11 cellular contexts compared by ENCODE assay signal in genomic region chr17:72603346-72604242, GRCh38.
A peak's percentile ranks its signal among the peaks of the same experiment; 100 is the strongest.
DNase-seq lines count a peak whose midpoint lies in the region; ATAC-seq, FAIRE-seq and TF ChIP-seq lines count a peak whose summit lies in the region.
"Had no signal": no experiment of that assay in that cellular context is flagged by ENCODE, and none has a peak within 500 bp of the region (broad histone marks: within the 10 kb centered on the region; RNA-seq: fewer than 3 reads in every experiment).

No MANE protein-coding gene starts in this region.

- no peak for TF ChIP-seq POLR2A in K562 (conservative IDR thresholded peaks at IDR 0.05)

- H3K36me3 ChIP-seq in K562 (ENCODE audit: control insufficient read depth, insufficient read depth, low read length): no peaks in the 10 kb centered on the region

- H3K4me1 ChIP-seq in K562 (replicated peaks in 1 of 2; ENCODE audit: control insufficient read depth in 2 of 2, insufficient read depth in 2 of 2, low read length in 2 of 2): no peaks in the 10 kb centered on the region

- in situ Hi-C loops in K562 (cut with MboI): no loop called here

- no peaks in the 10 kb centered on the region for H3K79me2 ChIP-seq in K562 (ENCODE audit: control insufficient read depth, insufficient read depth, low read length)

- H3K9me3 Mint-ChIP-seq in osteocyte (ENCODE audit: unreplicated experiment): peaks cover 16% of the 10 kb centered on the region
- peaks cover 10% of the 10 kb centered on the region for H3K9me3 Mint-ChIP-seq in activated T-cell treated with anti-CD3 and anti-CD28 coated beads, Interleukin-2, amount 50 U/mL, for 24 hours

- TF ChIP-seq CTCF in K562 (IDR thresholded peaks at IDR 0.05 in 2 of 3, conservative IDR thresholded peaks at IDR 0.05 in 1 of 3; ENCODE audit: insufficient read depth in 2 of 3, low read depth in 1 of 3, low read length in 3 of 3) (no peak), osteocyte (IDR thresholded peaks at IDR 0.05) (no peak)

- TF ChIP-seq RAD21 in Ishikawa (IDR thresholded peaks at IDR 0.05; ENCODE audit: low read depth): no peak
- no peak for TF ChIP-seq RAD21 in K562 (CRISPR knock-in tag; conservative IDR thresholded peaks at IDR 0.05 in 1 of 2, IDR thresholded peaks at IDR 0.05 in 1 of 2)

- no TSS peak for BruUV-seq in K562 (replicated peaks; lab: Mats Ljungman, UMichigan)

- H3K9ac ChIP-seq in K562 (ENCODE audit: insufficient read depth in 1 of 2, low read depth in 2 of 2, low read length in 2 of 2): no peak overlapping the region

- peaks cover 3 to 16% of the 10 kb centered on the region in 2 experiments; a peak in 1 of 5 replicates for H3K27me3 ChIP-seq in K562 (ENCODE audit: control insufficient read depth in 2 of 2, insufficient read depth in 2 of 2, low read length in 2 of 2)

- no peak overlapping the region for H3K4me3 ChIP-seq in K562

- POLR2A ChIA-PET in K562 (lab: Yijun Ruan, JAX): interaction anchor here (0.6 to 1.4 kb wide), 3 partner anchors 16 to 773 kb away, joined by 3 read pairs; no protein-coding TSS in a partner anchor

- peaks cover 8% of the 10 kb centered on the region for H3K36me3 Mint-ChIP-seq in osteocyte (ENCODE audit: unreplicated experiment)
- H3K36me3 Mint-ChIP-seq in activated T-cell treated with anti-CD3 and anti-CD28 coated beads, Interleukin-2, amount 50 U/mL, for 24 hours (ENCODE audit: low read depth): no peaks in the 10 kb centered on the region

- ATAC-seq in GM18867 (IDR thresholded peaks at IDR 0.05; ENCODE audit: unreplicated experiment) (peak; percentile 22), K562 (no peak), HG03159 (IDR thresholded peaks at IDR 0.05; ENCODE audit: unreplicated experiment) (no peak)
- ATAC-seq: stimulated activated naive B cell treated with anti-CD40 and anti-IgM and Interleukin-4, amounts not matched to agents 10 μg/mL and 1 μg/mL and 100 μg/mL, for 72 hours had no signal

- TF ChIP-seq EP300 in Ishikawa (IDR thresholded peaks at IDR 0.05; ENCODE audit: borderline replicate concordance) (no peak), K562 (IDR thresholded peaks at IDR 0.05; ENCODE audit: low read length) (no peak)

- H3K9me3 ChIP-seq in K562 (replicated peaks; ENCODE audit: control insufficient read depth, insufficient read depth, low read depth, low read length): no peaks in the 10 kb centered on the region

- intact Hi-C loops in K562 (cut with micrococcal nuclease) (no loop called here), cardiac septum (cut with DNase I) (no loop called here)

- no peak overlapping the region for H3K4me2 ChIP-seq in K562 (ENCODE audit: insufficient read depth, low read length)

- no peak overlapping the region for H3K4me3 Mint-ChIP-seq in osteocyte (ENCODE audit: unreplicated experiment)
- no peak overlapping the region for H3K4me3 Mint-ChIP-seq in activated T-cell treated with anti-CD3 and anti-CD28 coated beads, Interleukin-2, amount 50 U/mL, for 24 hours
- H3K4me3 Mint-ChIP-seq: stimulated activated naive B cell treated with anti-CD40 and anti-IgM and Interleukin-4, amounts not matched to agents 10 μg/mL and 1 μg/mL and 100 μg/mL, for 72 hours had no signal

- DNase-seq in K562 (ENCODE audit: extremely low read depth in 1 of 4, low spot score in 3 of 4): no peak
- no peak for DNase-seq in osteocyte (ENCODE audit: extremely low spot score, unreplicated experiment)
- no peak for DNase-seq in cardiac septum (ENCODE audit: low spot score)
- DNase-seq in activated T-cell treated with anti-CD3 and anti-CD28 coated beads, Interleukin-2, amount 50 U/mL, for 24 hours: no peak
- no peak for DNase-seq in NCI-H524 (lab: John Stamatoyannopoulos, UW)
- DNase-seq: NCI-H2171; stimulated activated CD4-positive, alpha-beta T cell treated with anti-CD3 and anti-CD28 coated beads, Interleukin-12 subunit alpha, Interleukin-12 subunit beta, amount 100 ng/mL, for 4 hours; stimulated activated naive B cell treated with anti-CD40 and anti-IgM and Interleukin-4, amounts not matched to agents 10 μg/mL and 1 μg/mL and 100 μg/mL, for 72 hours had no signal

- CTCF ChIA-PET in K562 (lab: Yijun Ruan, JAX; ENCODE audit: low intra/inter-chr PET ratio): no interaction called here

- H3K27me3 Mint-ChIP-seq in osteocyte (ENCODE audit: unreplicated experiment): no peaks in the 10 kb centered on the region
- H3K27me3 Mint-ChIP-seq in activated T-cell treated with anti-CD3 and anti-CD28 coated beads, Interleukin-2, amount 50 U/mL, for 24 hours: peaks cover 49% of the 10 kb centered on the region

- H3K27ac ChIP-seq in K562 (ENCODE audit: extremely low read depth, low read depth, low read length): no peak overlapping the region

- no peak overlapping the region for H2AFZ ChIP-seq in K562 (ENCODE audit: low read depth, low read length)

- peaks cover 31% of the 10 kb centered on the region for H3K4me1 Mint-ChIP-seq in osteocyte (ENCODE audit: unreplicated experiment)
- no peaks in the 10 kb centered on the region for H3K4me1 Mint-ChIP-seq in activated T-cell treated with anti-CD3 and anti-CD28 coated beads, Interleukin-2, amount 50 U/mL, for 24 hours (ENCODE audit: low read depth)

- 0% methylated on average over 8 of the region's 8 CpGs for WGBS in K562 (ENCODE audit: insufficient coverage, low coverage, missing lambda C conversion rate)

- H3K27ac Mint-ChIP-seq in osteocyte (ENCODE audit: unreplicated experiment): peak overlapping the region; percentile 51
- no peak overlapping the region for H3K27ac Mint-ChIP-seq in activated T-cell treated with anti-CD3 and anti-CD28 coated beads, Interleukin-2, amount 50 U/mL, for 24 hours
- H3K27ac Mint-ChIP-seq: stimulated activated naive B cell treated with anti-CD40 and anti-IgM and Interleukin-4, amounts not matched to agents 10 μg/mL and 1 μg/mL and 100 μg/mL, for 72 hours had no signal

- FAIRE-seq in K562 (lab: Jason Lieb, UNC): no peak

- no peaks in the 10 kb centered on the region for H3K9me1 ChIP-seq in K562 (ENCODE audit: control insufficient read depth, insufficient read depth, low read length)

- H4K20me1 ChIP-seq in K562 (replicated peaks; ENCODE audit: control insufficient read depth, insufficient read depth, low read length): no peaks in the 10 kb centered on the region

TF ChIP-seq in Ishikawa, 13 proteins besides CTCF, POLR2A, EP300 and RAD21:
- TF ChIP-seq, protein P1, sequence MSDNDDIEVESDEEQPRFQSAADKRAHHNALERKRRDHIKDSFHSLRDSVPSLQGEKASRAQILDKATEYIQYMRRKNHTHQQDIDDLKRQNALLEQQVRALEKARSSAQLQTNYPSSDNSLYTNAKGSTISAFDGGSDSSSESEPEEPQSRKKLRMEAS (IDR thresholded peaks at IDR 0.05): 0 out of 2 replicates have a peak, but pooled peaks have one; percentile 11
- TF ChIP-seq USF1 (IDR thresholded peaks at IDR 0.05) (peak; percentile 63), FOXM1 (IDR thresholded peaks at IDR 0.05; ENCODE audit: borderline replicate concordance, low read depth) (no peak)

TF ChIP-seq in K562, 482 proteins besides CTCF, POLR2A, EP300 and RAD21:
- TF ChIP-seq RBM25 (IDR thresholded peaks at IDR 0.05; ENCODE audit: low read depth, low read length, severe bottlenecking) (peak; percentile 52), MLLT1 (IDR thresholded peaks at IDR 0.05) (no peak), BCOR (IDR thresholded peaks at IDR 0.05) (0 out of 2 replicates have a peak, but pooled peaks have one; percentile 16), ZFP36 (IDR thresholded peaks at IDR 0.05; ENCODE audit: low read depth, low read length, partially characterized antibody) (peak; percentile 53)
TF ChIP-seq in K562: peak in this region for 3.
